Comparison of ENCODE assay signal across 16 cellular contexts in genomic region chr10:109898007-109898406, GRCh38.
"Had no signal": no experiment of that assay in that cellular context is flagged by ENCODE, and none has a peak within 500 bp of the region (broad histone marks: within the 10 kb centered on the region; RNA-seq: fewer than 3 reads in every experiment).

No MANE protein-coding gene starts in this region.

- DNase-seq: activated CD4-positive, alpha-beta memory T cell treated with anti-CD3 and anti-CD28 coated beads, Interleukin-2, amount 10 ng/mL, durations not matched to agents 7 days and 5 days; activated CD4-positive, alpha-beta T cell treated with anti-CD3 and anti-CD28 coated beads for 36 hours; activated gamma-delta T cell; activated naive CD8-positive, alpha-beta T cell treated with anti-CD3 and anti-CD28 coated beads for 36 hours; activated T-cell treated with anti-CD3 and anti-CD28 coated beads, Interleukin-2, amount 50 U/mL, for 48 hours; anterior cingulate cortex; caudate nucleus; cortex of kidney; effector CD8-positive, alpha-beta T cell; hypothalamus; kidney glomerular epithelial cell; naive thymus-derived CD8-positive, alpha-beta T cell; nucleus accumbens; T1000; WERI-Rb-1 had no signal

- H3K27ac ChIP-seq: epithelial cell of prostate, WERI-Rb-1 had no signal

- ATAC-seq: activated CD4-positive, alpha-beta T cell treated with anti-CD3 and anti-CD28 coated beads for 36 hours; naive thymus-derived CD8-positive, alpha-beta T cell had no signal
